In the genomic region with DNA sequence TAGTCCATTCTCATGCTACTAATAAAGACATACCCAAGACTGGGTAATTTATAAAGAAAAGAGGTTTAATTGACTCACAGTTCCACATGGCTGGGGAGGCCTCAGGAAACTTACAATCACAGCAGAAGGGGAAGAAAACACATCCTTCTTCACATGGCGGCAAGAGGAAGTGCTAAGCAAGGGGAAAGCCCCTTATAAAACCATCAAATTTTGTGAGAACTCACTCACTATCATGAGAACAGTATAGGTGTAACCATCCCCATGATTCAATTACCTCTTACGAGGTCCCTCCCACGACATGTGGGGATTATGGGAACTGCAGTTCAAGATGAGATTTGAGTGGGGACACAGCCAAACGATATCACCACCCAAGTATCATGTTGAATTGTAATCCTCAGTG, we compare ENCODE assay signal across 3 cellular contexts. TPM values are rescaled to one million over a fixed set of nuclear protein-coding genes. Genes with fewer than 3 reads are reported as not detected.
"Had no signal": no experiment of that assay in that cellular context is flagged by ENCODE, and none has a peak within 500 bp of the region (broad histone marks: within the 10 kb centered on the region; RNA-seq: fewer than 3 reads in every experiment).

No MANE protein-coding gene starts in this region.

RNA-seq across cellular contexts. Expression of gene FOXO6, which starts 52.7 kb away (rescaled TPM):
- total RNA-seq: lung microvascular endothelial cell had no signal
- polyA plus RNA-seq: fibroblast of lung; naive thymus-derived CD8-positive, alpha-beta T cell had no signal
